Comparison of ENCODE assay signal across 15 cellular contexts in genomic region chr6:10771371-10771894, GRCh38. TPM values are rescaled to one million over a fixed set of nuclear protein-coding genes. Genes with fewer than 3 reads are reported as not detected.
DNase-seq lines count a peak whose midpoint lies in the region; ATAC-seq and TF ChIP-seq lines count a peak whose summit lies in the region.
"Had no signal": no experiment of that assay in that cellular context is flagged by ENCODE, and none has a peak within 500 bp of the region (broad histone marks: within the 10 kb centered on the region; RNA-seq: fewer than 3 reads in every experiment).

No MANE protein-coding gene starts in this region.

- no peak overlapping the region for H3K4me3 Mint-ChIP-seq in GM23338
- no peak overlapping the region for H3K4me3 Mint-ChIP-seq in chondrocyte (ENCODE audit: unreplicated experiment)
- H3K4me3 Mint-ChIP-seq: CD4-positive, alpha-beta memory T cell had no signal

- H2AFZ ChIP-seq in GM23338 = no peak overlapping the region
- peak overlapping the region; percentile 18 for H2AFZ ChIP-seq in mesenchymal stem cell (ENCODE audit: low read depth, low read length)

- H3K79me1 ChIP-seq in mesenchymal stem cell (replicated peaks; ENCODE audit: low read length, poor library complexity, severe bottlenecking) = peaks cover 5% of the 10 kb centered on the region

- no peak overlapping the region for H2BK120ac ChIP-seq in mesenchymal stem cell (ENCODE audit: low read depth, low read length)

- no peak overlapping the region for H3K18ac ChIP-seq in mesenchymal stem cell (ENCODE audit: low read depth in 1 of 2, low read length in 2 of 2)

- H3K27me3 ChIP-seq in GM23338 (ENCODE audit: insufficient read depth) = no peaks in the 10 kb centered on the region
- no peaks in the 10 kb centered on the region for H3K27me3 ChIP-seq in WERI-Rb-1 (ENCODE audit: insufficient read depth, low read depth, severe bottlenecking)
- H3K27me3 ChIP-seq in mesenchymal stem cell (ENCODE audit: control insufficient read depth in 1 of 2, insufficient read depth in 1 of 2, low read length in 2 of 2) = no peaks in the 10 kb centered on the region
- H3K27me3 ChIP-seq in left lung = no peaks in the 10 kb centered on the region
- H3K27me3 ChIP-seq: BE2C had no signal

- peak; percentile 25 for DNase-seq in GM23338 (ENCODE audit: low spot score)
- DNase-seq in NCI-H2029 (lab: John Stamatoyannopoulos, UW) = peak; percentile 11
- peak; percentile 29 for DNase-seq in WERI-Rb-1
- DNase-seq in mesenchymal stem cell = no peak
- no peak for DNase-seq in left lung
- DNase-seq in chondrocyte (ENCODE audit: low spot score) = no peak
- DNase-seq in GM19238 (ENCODE audit: insufficient read length, low spot score) = no peak
- DNase-seq: BE2C; CD4-positive, alpha-beta memory T cell; KG1; NCI-H1092 treated with DMSO at 0.1 percent for 48 hours; NCI-H1694 treated with DMSO at 0.1 percent for 48 hours; NCI-H2227 treated with DMSO at 0.1 percent for 48 hours; T-helper 1 cell had no signal

- H2BK15ac ChIP-seq in mesenchymal stem cell (ENCODE audit: low read depth, poor library complexity, severe bottlenecking) = no peak overlapping the region

- no peak overlapping the region for H3K4ac ChIP-seq in mesenchymal stem cell (ENCODE audit: low read depth in 1 of 2, low read length in 2 of 2)

- TF ChIP-seq CTCF in GM23338 (conservative IDR thresholded peaks at IDR 0.05; ENCODE audit: low read depth in 2 of 2) (no peak), WERI-Rb-1 (IDR thresholded peaks at IDR 0.05; ENCODE audit: low read depth, low read length) (no peak), left lung (IDR thresholded peaks at IDR 0.05) (no peak), chondrocyte (IDR thresholded peaks at IDR 0.05) (no peak)

- no peak overlapping the region for H3K14ac ChIP-seq in mesenchymal stem cell (ENCODE audit: low read length in 2 of 2)

- H3K4me1 Mint-ChIP-seq in GM23338 (no peaks in the 10 kb centered on the region; the same call in 1 of the 3 replicates), chondrocyte (ENCODE audit: low read depth) (no peaks in the 10 kb centered on the region)

- H3K36me3 ChIP-seq in GM23338 (ENCODE audit: insufficient read depth) = no peaks in the 10 kb centered on the region
- H3K36me3 ChIP-seq in WERI-Rb-1 = peaks cover 96% of the 10 kb centered on the region
- H3K36me3 ChIP-seq in mesenchymal stem cell (ENCODE audit: control insufficient read depth in 1 of 2, insufficient read depth in 2 of 2, low read depth in 1 of 2, low read length in 2 of 2) = peaks cover 15 to 46% of the 10 kb centered on the region in 2 experiments
- H3K36me3 ChIP-seq in left lung = peaks cover 0 to 38% of the 10 kb centered on the region in 2 donors
- H3K36me3 ChIP-seq: BE2C had no signal

- H3K27me3 Mint-ChIP-seq in GM23338 (ENCODE audit: insufficient read depth, low read depth, poor library complexity) = no peaks in the 10 kb centered on the region
- H3K27me3 Mint-ChIP-seq in chondrocyte (ENCODE audit: low read depth) = no peaks in the 10 kb centered on the region
- H3K27me3 Mint-ChIP-seq: CD4-positive, alpha-beta memory T cell had no signal

- no peak overlapping the region for H2BK12ac ChIP-seq in mesenchymal stem cell (ENCODE audit: low read length in 2 of 2)

- ATAC-seq in GM23338 (peak; percentile 63), left lung (no peak)

- H2BK5ac ChIP-seq in mesenchymal stem cell (ENCODE audit: low read depth, low read length, poor library complexity, severe bottlenecking) = no peak overlapping the region

- H3K9ac ChIP-seq in mesenchymal stem cell (ENCODE audit: low read length) = no peak overlapping the region

- WGBS in mesenchymal stem cell = 71% methylated on average over 12 of the region's 12 CpGs

- H3K4me1 ChIP-seq in GM23338 (ENCODE audit: insufficient read depth) (no peaks in the 10 kb centered on the region), mesenchymal stem cell (ENCODE audit: control insufficient read depth, insufficient read depth, low read depth, low read length) (no peaks in the 10 kb centered on the region), left lung (no peaks in the 10 kb centered on the region)
- H3K4me1 ChIP-seq: BE2C had no signal

- H3K4me2 ChIP-seq in GM23338 (no peak overlapping the region), mesenchymal stem cell (ENCODE audit: low read length, poor library complexity, severe bottlenecking) (no peak overlapping the region)

- no peaks in the 10 kb centered on the region for H3K79me2 ChIP-seq in GM23338 (replicated peaks; ENCODE audit: insufficient read depth)

- H3K4me3 ChIP-seq in GM23338 = no peak overlapping the region
- H3K4me3 ChIP-seq in WERI-Rb-1 (ENCODE audit: low read depth, low read length) = no peak overlapping the region
- no peak overlapping the region for H3K4me3 ChIP-seq in mesenchymal stem cell (ENCODE audit: insufficient read depth in 1 of 2, low read depth in 1 of 2, low read length in 2 of 2)
- no peak overlapping the region for H3K4me3 ChIP-seq in left lung
- H3K4me3 ChIP-seq: SK-N-MC had no signal

- peak overlapping the region; percentile 18; the same call in 1 of the 2 replicates for H3K27ac ChIP-seq in GM23338 (ENCODE audit: low read depth)
- H3K27ac ChIP-seq in WERI-Rb-1 = peak overlapping the region; percentile 3; the same call in 1 of the 2 replicates
- no peak overlapping the region for H3K27ac ChIP-seq in mesenchymal stem cell (ENCODE audit: low read length, poor library complexity, severe bottlenecking)
- no peak overlapping the region for H3K27ac ChIP-seq in left lung
- H3K27ac ChIP-seq: SK-N-MC had no signal

- no peak overlapping the region for H3K23ac ChIP-seq in mesenchymal stem cell (ENCODE audit: low read length in 2 of 2)

- H4K91ac ChIP-seq in mesenchymal stem cell (ENCODE audit: low read length) = no peak overlapping the region

- no peak overlapping the region for H2AK5ac ChIP-seq in mesenchymal stem cell (ENCODE audit: low read length, severe bottlenecking)

- H3K9me2 ChIP-seq in GM23338 (ENCODE audit: insufficient read depth) = no peaks in the 10 kb centered on the region

- intact Hi-C loops in left lung (cut with DNase I) = no loop called here

- H3K27ac Mint-ChIP-seq in GM23338 = no peak overlapping the region
- H3K27ac Mint-ChIP-seq in chondrocyte (ENCODE audit: unreplicated experiment) = no peak overlapping the region

- H4K8ac ChIP-seq in mesenchymal stem cell (ENCODE audit: low read length) = no peak overlapping the region

- H3K36me3 Mint-ChIP-seq in GM23338 (ENCODE audit: low read depth) (peaks cover 4% of the 10 kb centered on the region; the same call in 2 of the 3 replicates), chondrocyte (ENCODE audit: low read depth) (peaks cover 10% of the 10 kb centered on the region)

- H3K9me3 Mint-ChIP-seq in GM23338 (no peaks in the 10 kb centered on the region), chondrocyte (ENCODE audit: low read depth) (no peaks in the 10 kb centered on the region)
- H3K9me3 Mint-ChIP-seq: CD4-positive, alpha-beta memory T cell had no signal

- no peaks in the 10 kb centered on the region; the same call in 1 of the 2 replicates for H4K20me1 ChIP-seq in GM23338 (replicated peaks; ENCODE audit: insufficient read depth)

- no peaks in the 10 kb centered on the region for H3F3A ChIP-seq in GM23338 (replicated peaks; ENCODE audit: low read depth)

- H3K9me3 ChIP-seq in WERI-Rb-1 (ENCODE audit: severe bottlenecking) = no peaks in the 10 kb centered on the region
- no peaks in the 10 kb centered on the region for H3K9me3 ChIP-seq in mesenchymal stem cell (ENCODE audit: control insufficient read depth, low read length)
- no peaks in the 10 kb centered on the region for H3K9me3 ChIP-seq in left lung
- H3K9me3 ChIP-seq: BE2C had no signal

TF ChIP-seq in GM23338, 12 proteins besides CTCF, POLR2A, EP300 and RAD21 (continues in another document):
- TF ChIP-seq EZH2phosphoT487 (IDR thresholded peaks at IDR 0.05; ENCODE audit: unreplicated experiment) = no peak
- no peak for TF ChIP-seq ETS1 (IDR thresholded peaks at IDR 0.05)

RNA-seq across cellular contexts. Expression of gene TMEM14B, which starts 23.8 kb away (rescaled TPM):
- 104 and 111 TPM in 2 replicates for total RNA-seq in GM23338 (2014; rRNA removed; shearing (Covaris generic))
- polyA plus RNA-seq in GM23338 (2016; fragmentation: Nextera tagmentation; extraction: Ambion mirVana) = 210 TPM in 2 replicates
- polyA plus RNA-seq in mesenchymal stem cell (2013, experiment 1 of 2) = 76.2 TPM
- 78.3 TPM for polyA plus RNA-seq in mesenchymal stem cell (2013, experiment 2 of 2)
- total RNA-seq in left lung (10 to 100 TPM; 71.1 to 74.8 TPM), chondrocyte (45.5 to 65.9 TPM (median 50.5 TPM) in 3 replicates)

RNA-seq across cellular contexts. Expression of gene TMEM14C, which starts 48.6 kb away (rescaled TPM):
- 123 and 131 TPM in 2 replicates for total RNA-seq in GM23338 (2014; rRNA removed; shearing (Covaris generic))
- polyA plus RNA-seq in GM23338 (2016; fragmentation: Nextera tagmentation; extraction: Ambion mirVana) = 232 and 241 TPM in 2 replicates
- 216 TPM for polyA plus RNA-seq in mesenchymal stem cell (2013, experiment 1 of 2)
- 223 TPM for polyA plus RNA-seq in mesenchymal stem cell (2013, experiment 2 of 2)
- total RNA-seq in left lung = 10 to 100 TPM; 81.8 to 99.5 TPM
- total RNA-seq in chondrocyte = 115 to 119 TPM (median 117 TPM) in 3 replicates

Comparison
In these comparisons a context has a peak if more than half of its experiments do, and no peak if none do; other contexts are left out.
1. DNase-seq: peak in GM23338 (single experiment), NCI-H2029 (single experiment) and WERI-Rb-1 (single experiment); none in mesenchymal stem cell (single experiment), left lung (0 of 2), chondrocyte (single experiment) and GM19238 (single experiment).
2. H3K27ac ChIP-seq: peak in GM23338 (single experiment) and WERI-Rb-1 (single experiment); none in mesenchymal stem cell (single experiment) and left lung (0 of 2).